In the genomic region with DNA sequence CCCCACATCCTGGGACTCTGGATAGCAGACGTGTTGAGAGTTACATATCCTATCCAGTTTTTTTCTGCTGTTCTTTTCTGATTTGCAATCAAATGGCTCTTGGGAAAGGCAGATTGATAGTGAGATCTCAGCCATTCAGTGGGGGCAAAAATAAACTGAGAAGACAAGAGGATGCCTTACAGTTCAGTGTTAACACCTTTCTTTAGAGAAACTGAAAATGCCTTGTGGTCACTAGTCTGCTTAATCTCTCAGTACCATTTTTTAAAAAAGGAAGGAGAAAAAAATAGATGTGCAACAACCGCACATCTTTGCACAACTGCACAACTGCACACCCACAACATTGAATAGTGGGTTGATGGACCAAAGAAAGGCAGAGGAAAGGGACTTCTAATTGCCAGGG, we compare ENCODE assay signal across 23 cellular contexts.
"Had no signal": no experiment of that assay in that cellular context is flagged by ENCODE, and none has a peak within 500 bp of the region (broad histone marks: within the 10 kb centered on the region; RNA-seq: fewer than 3 reads in every experiment).

No MANE protein-coding gene starts in this region.

- H3K36me3 ChIP-seq: MG63 had no signal

- DNase-seq: IMR-90; Karpas-422; KG1; MG63; NCI-H1092 treated with DMSO at 0.1 percent for 48 hours; NCI-H1436; NCI-H187; NCI-H2029; NCI-H2081 treated with DMSO at 0.1 percent for 48 hours; NCI-H2171; NCI-H226; NCI-H446; NCI-H510A; NCI-H524 treated with DMSO at 0.1 percent for 48 hours; NCI-H69; NCI-H774; NK-92 treated with Interleukin-12 subunit alpha and Interleukin-12 subunit beta, amount 100 ng/mL, for 24 hours; PC-3; SHP77 had no signal

- ATAC-seq: HepG2, Panc1, PC-3, SK-N-SH treated with all-trans-retinoic acid at 6 μM for 48 hours had no signal

- H3K9me3 ChIP-seq: MG63 had no signal

- H3K27me3 ChIP-seq: MG63 had no signal

- H3K27ac ChIP-seq: RWPE1 had no signal

- H3K4me3 ChIP-seq: MG63 had no signal
